9 cellular contexts compared by ENCODE assay signal in the genomic region with DNA sequence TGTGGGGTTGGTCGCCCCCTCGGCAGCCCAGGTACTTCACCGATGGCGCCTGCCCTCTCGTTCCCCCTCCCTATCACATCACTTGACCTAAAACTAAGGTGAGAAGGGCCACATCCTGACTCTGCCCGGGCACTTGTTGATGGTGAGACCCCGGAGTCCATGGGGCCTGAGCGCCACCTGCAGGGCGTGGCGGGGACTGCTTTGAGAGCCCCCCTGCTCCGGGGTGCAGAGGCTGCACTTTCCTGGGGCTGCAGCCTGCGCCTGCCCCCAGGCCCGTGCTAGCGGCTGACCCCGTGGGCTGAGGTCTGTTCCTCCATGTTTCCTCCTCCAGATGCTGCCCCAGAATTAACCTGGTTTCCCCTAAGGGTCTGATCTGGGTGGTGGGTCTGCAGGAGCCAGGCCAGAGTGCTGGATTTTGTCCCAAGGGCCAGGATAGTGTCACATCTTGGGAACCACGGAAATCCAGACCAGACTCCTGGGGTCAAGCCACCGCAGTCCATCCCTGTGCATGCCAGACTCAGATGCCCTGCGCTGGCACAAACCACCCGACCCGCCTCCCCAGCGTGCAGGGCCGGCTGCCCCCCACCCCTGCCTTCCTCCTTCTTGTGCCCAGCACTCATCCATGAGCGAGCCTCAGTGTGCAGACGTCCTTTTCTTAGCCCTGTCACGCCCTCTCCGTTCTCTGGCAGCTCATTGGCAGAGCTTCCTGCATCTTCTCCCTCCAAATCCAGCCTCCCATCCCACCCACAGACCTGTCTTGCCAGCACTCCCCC. TPM values are rescaled to one million over a fixed set of nuclear protein-coding genes. Genes with fewer than 3 reads are reported as not detected.
DNase-seq lines count a peak whose midpoint lies in the region; ATAC-seq and TF ChIP-seq lines count a peak whose summit lies in the region.
"Had no signal": no experiment of that assay in that cellular context is flagged by ENCODE, and none has a peak within 500 bp of the region (broad histone marks: within the 10 kb centered on the region; RNA-seq: fewer than 3 reads in every experiment).

No MANE protein-coding gene starts in this region.

- peaks cover 27% of the 10 kb centered on the region for H3K4me1 Mint-ChIP-seq in T-helper 17 cell

- POLR2A ChIA-PET in HEK293T (lab: Yijun Ruan, JAX), result no interaction called here

- TF ChIP-seq CTCF in ascending aorta (IDR thresholded peaks at IDR 0.05) (peak; percentile 66 to 81 (median 77)), kidney epithelial cell (IDR thresholded peaks at IDR 0.05; ENCODE audit: insufficient read depth, low read length, poor library complexity, severe bottlenecking) (peak; percentile 88)

- intact Hi-C loops in ascending aorta (cut with DNase I), result loop anchor here (1.0 kb wide), 1 partner anchor 100 kb away; no protein-coding TSS in a partner anchor

- ATAC-seq in T-helper 17 cell, result no peak
- ATAC-seq in GM19035 (IDR thresholded peaks at IDR 0.05; ENCODE audit: unreplicated experiment), result no peak
- ATAC-seq in HG03025 (IDR thresholded peaks at IDR 0.05; ENCODE audit: low FRiP score, unreplicated experiment), result no peak

- no peaks in the 10 kb centered on the region for H3K27me3 Mint-ChIP-seq in T-helper 17 cell

- peak overlapping the region; percentile 73 for H3K4me3 Mint-ChIP-seq in T-helper 17 cell

- DNase-seq in COLO829 (ENCODE audit: low spot score) (peak; percentile 52), HEK293T (ENCODE audit: extremely low spot score) (peak; percentile 78), T-helper 17 cell (peak; percentile 39 to 57 (median 47)), ascending aorta (ENCODE audit: low spot score in 2 of 2) (peak in 1 of 2 donors; percentile 77), kidney epithelial cell (ENCODE audit: low read depth) (no peak)
- peak; percentile 27 for DNase-seq in stimulated activated CD8-positive, alpha-beta memory T cell treated with anti-CD3 and anti-CD28 coated beads, Interleukin-12 subunit alpha, Interleukin-12 subunit beta, amount 100 ng/mL, for 24 hours (ENCODE audit: extremely low read depth)

- H3K36me3 ChIP-seq in ascending aorta, result peaks cover 0 to 4% of the 10 kb centered on the region in 2 donors
- H3K36me3 ChIP-seq in kidney epithelial cell (ENCODE audit: control insufficient read depth, insufficient read depth, low read length), result peaks cover 2% of the 10 kb centered on the region

- H3K4me3 ChIP-seq in ascending aorta, result no peak overlapping the region
- H3K4me3 ChIP-seq in kidney epithelial cell (ENCODE audit: low read depth, low read length), result no peak overlapping the region
- H3K4me3 ChIP-seq: SK-N-MC had no signal

- no peaks in the 10 kb centered on the region for H3K27me3 ChIP-seq in ascending aorta
- no peaks in the 10 kb centered on the region for H3K27me3 ChIP-seq in kidney epithelial cell (ENCODE audit: control insufficient read depth, insufficient read depth, low read length)

- H3K9me3 ChIP-seq in T-helper 17 cell (ENCODE audit: control insufficient read depth, low read length, poor library complexity, severe bottlenecking) (no peaks in the 10 kb centered on the region), ascending aorta (no peaks in the 10 kb centered on the region)

- H3K27ac Mint-ChIP-seq in T-helper 17 cell, result no peak overlapping the region

- no peaks in the 10 kb centered on the region for H3K36me3 Mint-ChIP-seq in T-helper 17 cell (ENCODE audit: low read depth)

- peaks cover 6 to 20% of the 10 kb centered on the region in 2 donors for H3K4me1 ChIP-seq in ascending aorta

- H3K27ac ChIP-seq in ascending aorta, result no peak overlapping the region
- H3K27ac ChIP-seq: SK-N-MC had no signal

- CTCF ChIA-PET in HEK293T (lab: Yijun Ruan, JAX), result no interaction called here

TF ChIP-seq in HEK293T, 16 proteins besides CTCF, POLR2A, EP300 and RAD21:
- TF ChIP-seq ELF4 (IDR thresholded peaks at IDR 0.05), result no peak
- no peak for TF ChIP-seq HDGF (IDR thresholded peaks at IDR 0.05; ENCODE audit: borderline replicate concordance)
- TF ChIP-seq, protein P1, sequence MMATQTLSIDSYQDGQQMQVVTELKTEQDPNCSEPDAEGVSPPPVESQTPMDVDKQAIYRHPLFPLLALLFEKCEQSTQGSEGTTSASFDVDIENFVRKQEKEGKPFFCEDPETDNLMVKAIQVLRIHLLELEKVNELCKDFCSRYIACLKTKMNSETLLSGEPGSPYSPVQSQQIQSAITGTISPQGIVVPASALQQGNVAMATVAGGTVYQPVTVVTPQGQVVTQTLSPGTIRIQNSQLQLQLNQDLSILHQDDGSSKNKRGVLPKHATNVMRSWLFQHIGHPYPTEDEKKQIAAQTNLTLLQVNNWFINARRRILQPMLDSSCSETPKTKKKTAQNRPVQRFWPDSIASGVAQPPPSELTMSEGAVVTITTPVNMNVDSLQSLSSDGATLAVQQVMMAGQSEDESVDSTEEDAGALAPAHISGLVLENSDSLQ (IDR thresholded peaks at IDR 0.05), result no peak
- TF ChIP-seq LEF1 (IDR thresholded peaks at IDR 0.05; ENCODE audit: borderline replicate concordance), result no peak
- no peak for TF ChIP-seq ZNF384 (IDR thresholded peaks at IDR 0.05)
- TF ChIP-seq SUZ12 (IDR thresholded peaks at IDR 0.05), result no peak
- no peak for TF ChIP-seq TARDBP (IDR thresholded peaks at IDR 0.05)
- no peak for TF ChIP-seq FOXM1 (IDR thresholded peaks at IDR 0.05; ENCODE audit: borderline replicate concordance)
- TF ChIP-seq SP1 (IDR thresholded peaks at IDR 0.05), result no peak

RNA-seq across cellular contexts. Expression of a gene that starts 2.7 kb away (rescaled TPM):
- total RNA-seq in T-helper 17 cell (10 to 100 TPM; 30.6 to 37.0 TPM), ascending aorta (6.5 TPM), kidney epithelial cell (45.9 and 63.1 TPM in 2 replicates)

RNA-seq across cellular contexts. Expression of a gene that starts 3.0 kb away (rescaled TPM):
- total RNA-seq in T-helper 17 cell, result 10 to 100 TPM; 84.1 to 90.9 TPM
- total RNA-seq in ascending aorta, result 117 TPM
- total RNA-seq in kidney epithelial cell, result 17.0 and 30.6 TPM in 2 replicates

RNA-seq across cellular contexts. Expression of a gene that starts 19.1 kb away (rescaled TPM):
- total RNA-seq in T-helper 17 cell (10 to 100 TPM in 1 of 2 donors, 1 to 10 TPM in 1; 8.2 to 10.5 TPM), ascending aorta (6.7 TPM), kidney epithelial cell (26.2 and 26.3 TPM in 2 replicates)

RNA-seq across cellular contexts. Expression of a gene that starts 53.3 kb away (rescaled TPM):
- total RNA-seq in T-helper 17 cell (10 to 100 TPM; 59.4 to 98.4 TPM), ascending aorta (261 TPM), kidney epithelial cell (100 and 120 TPM in 2 replicates)
